9 cellular contexts compared by ENCODE assay signal in genomic region chrX:8364369-8365141, GRCh38.
A peak's percentile ranks its signal among the peaks of the same experiment; 100 is the strongest.
DNase-seq lines count a peak whose midpoint lies in the region; ATAC-seq and TF ChIP-seq lines count a peak whose summit lies in the region.
"Had no signal": no experiment of that assay in that cellular context is flagged by ENCODE, and none has a peak within 500 bp of the region (broad histone marks: within the 10 kb centered on the region; RNA-seq: fewer than 3 reads in every experiment).

No MANE protein-coding gene starts in this region.

- no peaks in the 10 kb centered on the region for H3K36me3 ChIP-seq in right atrium auricular region
- no peaks in the 10 kb centered on the region for H3K36me3 ChIP-seq in thyroid gland

- intact Hi-C loops in Right ventricle myocardium superior (cut with DNase I) (loop anchor here (10.0 kb wide), 1 partner anchor 370 kb away; the partner anchor contains the start of gene ANOS1), thyroid gland (cut with DNase I) (no loop called here)

- TF ChIP-seq POLR2A in thyroid gland (IDR thresholded peaks at IDR 0.05): no peak

- ATAC-seq in Right ventricle myocardium superior (ENCODE audit: poor library complexity) (peak; percentile 31), HG03039 (IDR thresholded peaks at IDR 0.05; ENCODE audit: unreplicated experiment) (no peak), HG03432 (IDR thresholded peaks at IDR 0.05; ENCODE audit: unreplicated experiment) (no peak)

- peak in 1 of 2 donors; percentile 61 for TF ChIP-seq CTCF in right atrium auricular region (IDR thresholded peaks at IDR 0.05)
- TF ChIP-seq CTCF in epithelial cell of esophagus (IDR thresholded peaks at IDR 0.05; ENCODE audit: insufficient read depth, low read depth, low read length, missing control alignments): peak; percentile 60
- peak in 4 of 6 experiments; percentile 9 to 47 (median 46) for TF ChIP-seq CTCF in thyroid gland (IDR thresholded peaks at IDR 0.05)

- no peaks in the 10 kb centered on the region for H3K27me3 ChIP-seq in right atrium auricular region
- no peaks in the 10 kb centered on the region for H3K27me3 ChIP-seq in thyroid gland

- peak; percentile 39 for DNase-seq in Right ventricle myocardium superior
- no peak for DNase-seq in right atrium auricular region (ENCODE audit: low spot score)
- DNase-seq in NCI-H82 treated with DMSO at 0.1 percent for 48 hours (lab: John Stamatoyannopoulos, UW; ENCODE audit: unreplicated experiment): peak; percentile 10
- DNase-seq in epithelial cell of esophagus (ENCODE audit: low read depth): peak; percentile 29
- peak; percentile 34 to 48 for DNase-seq in thyroid gland
- DNase-seq in CD1c-positive myeloid dendritic cell (ENCODE audit: extremely low spot score): no peak
- DNase-seq: CD8-positive, alpha-beta memory T cell had no signal

- H3K4me1 ChIP-seq in right atrium auricular region: no peaks in the 10 kb centered on the region
- no peaks in the 10 kb centered on the region for H3K4me1 ChIP-seq in thyroid gland

- H3K9me3 ChIP-seq in right atrium auricular region (no peaks in the 10 kb centered on the region), thyroid gland (no peaks in the 10 kb centered on the region)

- H3K4me3 ChIP-seq in right atrium auricular region (no peak overlapping the region), epithelial cell of esophagus (ENCODE audit: low read length) (no peak overlapping the region), thyroid gland (replicated peaks in 1 of 3) (no peak overlapping the region)

- no peak overlapping the region for H3K27ac ChIP-seq in right atrium auricular region
- no peak overlapping the region for H3K27ac ChIP-seq in thyroid gland

- 48 to 55% methylated on average over 13 of the region's 13 CpGs for WGBS in thyroid gland, 2 donors

Comparison
In these comparisons a context has a peak if more than half of its experiments do, and no peak if none do; other contexts are left out.
1. DNase-seq: peak in Right ventricle myocardium superior (single experiment), NCI-H82 treated with DMSO at 0.1 percent for 48 hours (single experiment), epithelial cell of esophagus (single experiment) and thyroid gland (2 of 2); none in right atrium auricular region (single experiment) and CD1c-positive myeloid dendritic cell (single experiment).